Comparison of ENCODE assay signal across 8 cellular contexts in the genomic region with DNA sequence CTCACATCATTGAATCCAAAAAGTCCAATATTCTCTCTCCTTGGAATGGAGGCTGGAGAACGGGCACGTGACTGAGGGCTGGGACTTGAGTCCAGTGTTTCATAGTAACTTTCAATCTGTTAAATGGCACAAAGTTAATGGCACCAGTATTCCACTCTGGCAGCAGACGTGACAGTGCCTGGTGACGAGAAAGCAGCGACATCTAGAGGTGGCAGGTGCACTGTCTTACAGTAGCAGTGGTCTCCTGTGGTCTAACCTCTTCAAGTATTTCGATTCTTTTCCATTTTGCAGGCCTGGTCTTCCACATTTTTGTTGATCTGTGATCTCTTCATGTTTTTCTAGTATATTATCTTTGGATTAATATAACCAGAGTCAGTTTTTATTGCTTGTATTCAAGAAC.
DNase-seq lines count a peak whose midpoint lies in the region; ATAC-seq and TF ChIP-seq lines count a peak whose summit lies in the region.

No MANE protein-coding gene starts in this region.

- peaks cover 5% of the 10 kb centered on the region for H3K4me1 Mint-ChIP-seq in activated naive CD4-positive, alpha-beta T cell treated with anti-CD3 and anti-CD28 coated beads for 36 hours (ENCODE audit: low read depth)
- no peaks in the 10 kb centered on the region for H3K4me1 Mint-ChIP-seq in neural crest cell

- no peaks in the 10 kb centered on the region for H3K4me1 ChIP-seq in RWPE2 (ENCODE audit: insufficient read depth, poor library complexity, severe bottlenecking)

- peak; percentile 40 for TF ChIP-seq CTCF in RWPE2 (IDR thresholded peaks at IDR 0.05; ENCODE audit: poor library complexity, severe bottlenecking)
- TF ChIP-seq CTCF in neural crest cell (conservative IDR thresholded peaks at IDR 0.05) = peak; percentile 58

- intact Hi-C loops in activated naive CD4-positive, alpha-beta T cell treated with anti-CD3 and anti-CD28 coated beads for 36 hours (cut with micrococcal nuclease) = no loop called here

- no peaks in the 10 kb centered on the region for H3K36me3 ChIP-seq in RWPE2 (ENCODE audit: low read depth)

- no peaks in the 10 kb centered on the region for H3K27me3 ChIP-seq in RWPE2 (ENCODE audit: insufficient read depth, poor library complexity, severe bottlenecking)

- no peak for ATAC-seq in activated naive CD4-positive, alpha-beta T cell treated with anti-CD3 and anti-CD28 coated beads, Interleukin-2, amount 50 U/mL, for 72 hours
- ATAC-seq in HG02938 (IDR thresholded peaks at IDR 0.05; ENCODE audit: unreplicated experiment) (peak; percentile 59), RWPE2 (ENCODE audit: low read depth) (no peak; the same call in 2 of the 3 replicates)

- H3K9me3 Mint-ChIP-seq in activated naive CD4-positive, alpha-beta T cell treated with anti-CD3 and anti-CD28 coated beads for 36 hours = no peaks in the 10 kb centered on the region
- H3K9me3 Mint-ChIP-seq in activated naive CD4-positive, alpha-beta T cell treated with anti-CD3 and anti-CD28 coated beads, Interleukin-2, amount 50 U/mL, for 72 hours = no peaks in the 10 kb centered on the region
- H3K9me3 Mint-ChIP-seq in neural crest cell = peaks cover 2% of the 10 kb centered on the region

- no peaks in the 10 kb centered on the region for H3K36me3 Mint-ChIP-seq in activated naive CD4-positive, alpha-beta T cell treated with anti-CD3 and anti-CD28 coated beads for 36 hours (ENCODE audit: low read depth)
- H3K36me3 Mint-ChIP-seq in activated naive CD4-positive, alpha-beta T cell treated with anti-CD3 and anti-CD28 coated beads, Interleukin-2, amount 50 U/mL, for 72 hours = no peaks in the 10 kb centered on the region
- H3K36me3 Mint-ChIP-seq in neural crest cell (ENCODE audit: low read depth) = no peaks in the 10 kb centered on the region

- H3K27ac Mint-ChIP-seq in activated naive CD4-positive, alpha-beta T cell treated with anti-CD3 and anti-CD28 coated beads for 36 hours = no peak overlapping the region
- H3K27ac Mint-ChIP-seq in activated naive CD4-positive, alpha-beta T cell treated with anti-CD3 and anti-CD28 coated beads, Interleukin-2, amount 50 U/mL, for 72 hours = no peak overlapping the region
- no peak overlapping the region for H3K27ac Mint-ChIP-seq in neural crest cell (ENCODE audit: unreplicated experiment)

- H3K27ac ChIP-seq in RWPE2 (ENCODE audit: poor library complexity, severe bottlenecking) = no peak overlapping the region

- H3K27me3 Mint-ChIP-seq in activated naive CD4-positive, alpha-beta T cell treated with anti-CD3 and anti-CD28 coated beads for 36 hours (ENCODE audit: low read depth) = no peaks in the 10 kb centered on the region
- no peaks in the 10 kb centered on the region for H3K27me3 Mint-ChIP-seq in neural crest cell (ENCODE audit: low read depth)

- H3K4me3 Mint-ChIP-seq in activated naive CD4-positive, alpha-beta T cell treated with anti-CD3 and anti-CD28 coated beads for 36 hours = no peak overlapping the region
- H3K4me3 Mint-ChIP-seq in neural crest cell = no peak overlapping the region

- DNase-seq in activated naive CD4-positive, alpha-beta T cell treated with anti-CD3 and anti-CD28 coated beads for 36 hours = peak; percentile 15
- no peak for DNase-seq in activated naive CD4-positive, alpha-beta T cell treated with anti-CD3 and anti-CD28 coated beads, Interleukin-2, amount 50 U/mL, for 72 hours (ENCODE audit: low spot score in 2 of 2)
- DNase-seq in RWPE2 (ENCODE audit: low spot score) (no peak), neural crest cell (ENCODE audit: low read depth, low spot score) (peak; percentile 14), NOMO-1 treated with dmso at 0.1 percent for 144 hours (lab: John Stamatoyannopoulos, UW; ENCODE audit: unreplicated experiment) (no peak), NCI-H2171 (lab: John Stamatoyannopoulos, UW) (no peak), NCI-H2171 treated with DMSO at 0.1 percent for 48 hours (lab: John Stamatoyannopoulos, UW) (no peak)

- H3K9me3 ChIP-seq in RWPE2 (ENCODE audit: severe bottlenecking) = no peaks in the 10 kb centered on the region

- no peak overlapping the region for H3K4me3 ChIP-seq in RWPE2 (ENCODE audit: severe bottlenecking)

- CTCF ChIA-PET in activated naive CD4-positive, alpha-beta T cell treated with anti-CD3 and anti-CD28 coated beads for 36 hours (lab: Charles Lee) = no interaction called here

Comparison
In these comparisons a context has a peak if more than half of its experiments do, and no peak if none do; other contexts are left out.
1. DNase-seq: peak in activated naive CD4-positive, alpha-beta T cell treated with anti-CD3 and anti-CD28 coated beads for 36 hours (single experiment) and neural crest cell (single experiment); none in activated naive CD4-positive, alpha-beta T cell treated with anti-CD3 and anti-CD28 coated beads, Interleukin-2, amount 50 U/mL, for 72 hours (0 of 2), RWPE2 (single experiment), NOMO-1 treated with dmso at 0.1 percent for 144 hours (single experiment), NCI-H2171 (single experiment) and NCI-H2171 treated with DMSO at 0.1 percent for 48 hours (single experiment).